In the genomic region with DNA sequence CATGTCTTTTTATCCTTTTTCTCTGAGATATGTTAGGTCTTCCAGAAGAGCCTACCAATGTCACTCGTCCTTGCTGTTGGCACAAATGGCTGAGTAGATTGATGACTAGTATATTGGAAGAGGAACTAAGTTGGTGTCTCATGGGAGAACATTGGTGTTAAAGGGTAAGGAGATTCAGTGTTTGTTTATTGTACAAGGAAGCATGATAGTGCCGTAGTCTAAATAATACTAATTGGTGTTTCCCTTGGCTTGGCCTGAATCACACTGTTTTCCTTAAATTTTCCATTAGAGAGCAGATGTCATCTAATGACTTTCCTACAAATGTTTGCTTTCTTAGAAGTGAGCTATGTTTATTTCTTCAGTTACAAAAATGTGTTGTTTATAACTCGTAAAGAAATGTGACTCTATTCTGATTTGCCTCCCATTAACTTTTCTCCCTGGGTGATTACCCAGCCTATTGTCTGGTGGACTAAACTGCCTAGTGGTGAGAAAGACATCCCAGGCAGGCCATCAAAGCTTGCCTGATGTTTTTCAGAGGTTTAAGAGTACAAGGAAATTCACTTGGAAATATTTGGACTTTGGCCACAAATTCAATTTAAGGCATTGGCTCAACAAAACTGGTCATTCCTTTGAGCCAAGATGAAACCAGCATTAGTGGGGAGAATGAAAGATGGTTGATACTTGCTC, we compare ENCODE assay signal across 17 cellular contexts. TPM values are rescaled to one million over a fixed set of nuclear protein-coding genes. Genes with fewer than 3 reads are reported as not detected.
DNase-seq lines count a peak whose midpoint lies in the region; ATAC-seq, FAIRE-seq and TF ChIP-seq lines count a peak whose summit lies in the region.
"Had no signal": no experiment of that assay in that cellular context is flagged by ENCODE, and none has a peak within 500 bp of the region (broad histone marks: within the 10 kb centered on the region; RNA-seq: fewer than 3 reads in every experiment).

No MANE protein-coding gene starts in this region.

- no peaks in the 10 kb centered on the region for H3K79me2 ChIP-seq in PC-3 (ENCODE audit: low read length)

- DNase-seq in PC-3 (peak; percentile 10), fibroblast of villous mesenchyme (ENCODE audit: low read depth) (peak; percentile 24), sciatic nerve (ENCODE audit: low spot score) (no peak), GM12891 (ENCODE audit: insufficient read length, low spot score) (no peak), HuH-7 (ENCODE audit: low spot score) (no peak), NCI-H2029 (lab: John Stamatoyannopoulos, UW) (no peak)
- DNase-seq: CD8-positive, alpha-beta T cell; COR-L47; DMS53; GF-D8; GM23248; H7 had no signal

- no peak overlapping the region for H2AFZ ChIP-seq in PC-3 (ENCODE audit: low read length)
- H2AFZ ChIP-seq: GM23248 had no signal

- H3K4me1 ChIP-seq in HEK293 (ENCODE audit: control insufficient read depth, insufficient read depth, low read length) (no peaks in the 10 kb centered on the region), PC-3 (ENCODE audit: insufficient read depth, low read length) (no peaks in the 10 kb centered on the region)

- no peak for TF ChIP-seq CTCF in HEK293 (tag by site-specific recombination; IDR thresholded peaks at IDR 0.05)
- TF ChIP-seq CTCF in PC-3 (conservative IDR thresholded peaks at IDR 0.05; ENCODE audit: low read depth, low read length) = no peak
- TF ChIP-seq CTCF in fibroblast of villous mesenchyme (IDR thresholded peaks at IDR 0.05; ENCODE audit: insufficient read depth, low read depth, low read length) = no peak

- H3K27ac ChIP-seq in HEK293 (ENCODE audit: extremely low read depth, low read depth, low read length) (no peak overlapping the region), PC-3 (ENCODE audit: low read length) (peak overlapping the region; percentile 42)
- H3K27ac ChIP-seq: GM23248 had no signal

- no peak overlapping the region for H3K4me2 ChIP-seq in PC-3 (ENCODE audit: low read length)

- POLR2A ChIA-PET in HEK293 (lab: Yijun Ruan, JAX) = no interaction called here
- POLR2A ChIA-PET in PC-3 (lab: Charles Lee; ENCODE audit: unreplicated experiment) = no interaction called here

- no peak for FAIRE-seq in GM12891 (lab: Jason Lieb, UNC)
- FAIRE-seq: GM18507 had no signal

- H3K27me3 ChIP-seq in PC-3 (ENCODE audit: low read length) = no peaks in the 10 kb centered on the region

- no peak for TF ChIP-seq POLR2A in GM12891 (IDR thresholded peaks at IDR 0.05; ENCODE audit: low read depth, low read length)

- intact Hi-C loops in PC-3 (cut with micrococcal nuclease) = no loop called here
- intact Hi-C loops in sciatic nerve (cut with DNase I) = no loop called here

- no peak overlapping the region for H3K9ac ChIP-seq in PC-3 (ENCODE audit: low read length)
- H3K9ac ChIP-seq: GM23248 had no signal

- no peaks in the 10 kb centered on the region for H3K36me3 ChIP-seq in HEK293 (ENCODE audit: control insufficient read depth in 2 of 2, insufficient read depth in 1 of 2, low read length in 2 of 2)
- H3K36me3 ChIP-seq in PC-3 (ENCODE audit: low read depth, low read length) = 0 out of 2 replicates have a peak, but pooled peaks cover 4% of the 10 kb centered on the region

- H3K9me3 ChIP-seq in HEK293 (ENCODE audit: control insufficient read depth, insufficient read depth, low read depth, low read length) (peaks cover 2% of the 10 kb centered on the region; the same call in 1 of the 2 replicates), PC-3 (ENCODE audit: low read length) (no peaks in the 10 kb centered on the region)

- H3K4me3 ChIP-seq in HEK293 (ENCODE audit: low read depth, low read length) (no peak overlapping the region), PC-3 (ENCODE audit: low read length) (no peak overlapping the region), fibroblast of villous mesenchyme (ENCODE audit: low read depth, low read length) (no peak overlapping the region)
- H3K4me3 ChIP-seq: GM23248 had no signal

- no peaks in the 10 kb centered on the region for H3F3A ChIP-seq in PC-3 (ENCODE audit: low read length, unreplicated experiment)

- ATAC-seq in PC-3 (peak; percentile 56; the same call in 1 of the 2 replicates), sciatic nerve (peak; percentile 68)
- ATAC-seq: CD8-positive, alpha-beta T cell had no signal

- no peaks in the 10 kb centered on the region for H3K9me2 ChIP-seq in PC-3 (replicated peaks; ENCODE audit: low read length)

- CTCF ChIA-PET in HEK293 (lab: Yijun Ruan, JAX) = no interaction called here
- CTCF ChIA-PET in PC-3 (lab: Charles Lee) = no interaction called here

- no peaks in the 10 kb centered on the region for H4K20me1 ChIP-seq in PC-3 (ENCODE audit: low read length)

- BruUV-seq in PC-3 (replicated peaks; lab: Mats Ljungman, UMichigan) = no TSS peak

TF ChIP-seq in HEK293, 187 proteins besides CTCF, POLR2A, EP300 and RAD21:
- TF ChIP-seq, protein P1, sequence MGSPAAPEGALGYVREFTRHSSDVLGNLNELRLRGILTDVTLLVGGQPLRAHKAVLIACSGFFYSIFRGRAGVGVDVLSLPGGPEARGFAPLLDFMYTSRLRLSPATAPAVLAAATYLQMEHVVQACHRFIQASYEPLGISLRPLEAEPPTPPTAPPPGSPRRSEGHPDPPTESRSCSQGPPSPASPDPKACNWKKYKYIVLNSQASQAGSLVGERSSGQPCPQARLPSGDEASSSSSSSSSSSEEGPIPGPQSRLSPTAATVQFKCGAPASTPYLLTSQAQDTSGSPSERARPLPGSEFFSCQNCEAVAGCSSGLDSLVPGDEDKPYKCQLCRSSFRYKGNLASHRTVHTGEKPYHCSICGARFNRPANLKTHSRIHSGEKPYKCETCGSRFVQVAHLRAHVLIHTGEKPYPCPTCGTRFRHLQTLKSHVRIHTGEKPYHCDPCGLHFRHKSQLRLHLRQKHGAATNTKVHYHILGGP (tag by site-specific recombination; IDR thresholded peaks at IDR 0.05) = 0 out of 2 replicates have a peak, but pooled peaks have one; percentile 25
- no peak for TF ChIP-seq PBX3 (CRISPR knock-in tag; IDR thresholded peaks at IDR 0.05)

TF ChIP-seq in GM12891, 5 proteins besides CTCF, POLR2A, EP300 and RAD21:
- TF ChIP-seq TAF1 (IDR thresholded peaks at IDR 0.05; ENCODE audit: low read depth, low read length) = no peak
- no peak for TF ChIP-seq PAX5 (IDR thresholded peaks at IDR 0.05; ENCODE audit: insufficient read depth, low read length, severe bottlenecking)
- TF ChIP-seq SPI1 (IDR thresholded peaks at IDR 0.05; ENCODE audit: low read depth, low read length) = no peak

RNA-seq across cellular contexts. Expression of gene ADAMTSL3, which starts 28.7 kb away (rescaled TPM):
- total RNA-seq in PC-3 (2014; rRNA removed) (7.9 and 10.9 TPM in 2 replicates), fibroblast of villous mesenchyme (under 0.01 TPM in 2 replicates), sciatic nerve (39.1 TPM)
- polyA plus RNA-seq in GM12891 (2012; ENCODE audit: low read depth, missing spikeins) = 0.15 TPM
- total RNA-seq: CD8-positive, alpha-beta T cell; GM23248; HT1080 had no signal
- polyA plus RNA-seq: BJ, CD14-positive monocyte, GM23248 had no signal

Comparison
In these comparisons a context has a peak if more than half of its experiments do, and no peak if none do; other contexts are left out.
1. DNase-seq: peak in PC-3 (single experiment) and fibroblast of villous mesenchyme (single experiment); none in sciatic nerve (single experiment), GM12891 (single experiment), HuH-7 (single experiment) and NCI-H2029 (single experiment).